ENCODE assay signal across 8 cellular contexts in the genomic region with DNA sequence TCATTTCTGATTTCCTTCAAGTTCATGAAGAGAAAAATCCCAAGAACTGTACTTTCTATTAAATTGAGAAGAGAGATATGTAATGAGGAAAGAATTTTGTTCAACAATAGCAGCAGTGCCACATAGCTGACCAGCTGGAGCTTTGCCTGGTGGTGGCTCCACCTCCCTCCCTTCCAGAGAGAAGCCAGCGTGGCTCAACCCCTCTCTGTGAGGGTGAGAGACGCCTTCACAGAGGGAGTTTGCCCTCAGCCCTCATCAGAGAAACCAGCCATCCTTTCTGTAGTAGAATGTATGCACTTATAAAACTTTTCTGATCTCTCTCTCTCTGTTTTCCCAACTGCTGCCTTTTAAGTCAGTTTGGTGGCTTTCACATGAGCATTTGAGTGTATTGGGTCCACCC. TPM values are rescaled to one million over a fixed set of nuclear protein-coding genes. Genes with fewer than 3 reads are reported as not detected.
A peak's percentile ranks its signal among the peaks of the same experiment; 100 is the strongest.
DNase-seq lines count a peak whose midpoint lies in the region; ATAC-seq and TF ChIP-seq lines count a peak whose summit lies in the region.

No MANE protein-coding gene starts in this region.

- ATAC-seq in right lobe of liver (peak in 3 of 4 donors; percentile 25 to 61 (median 39)), GM21529 (IDR thresholded peaks at IDR 0.05; ENCODE audit: unreplicated experiment) (no peak)

- no peak overlapping the region for H3K9ac ChIP-seq in HUES64 (ENCODE audit: low read depth, low read length)

- peaks cover 22% of the 10 kb centered on the region for H3K4me1 ChIP-seq in HUES64 (ENCODE audit: insufficient read depth, low read length)
- no peaks in the 10 kb centered on the region for H3K4me1 ChIP-seq in right lobe of liver
- H3K4me1 ChIP-seq in thyroid gland = peaks cover 6% of the 10 kb centered on the region in 2 donors

- H3K36me3 ChIP-seq in HUES64 (ENCODE audit: insufficient read depth, low read length) (no peaks in the 10 kb centered on the region), right lobe of liver (no peaks in the 10 kb centered on the region), thyroid gland (no peaks in the 10 kb centered on the region)

- intact Hi-C loops in right lobe of liver (cut with DNase I) (no loop called here), thyroid gland (cut with DNase I) (no loop called here)

- TF ChIP-seq POLR2A in right lobe of liver (IDR thresholded peaks at IDR 0.05) = no peak
- TF ChIP-seq POLR2A in thyroid gland (IDR thresholded peaks at IDR 0.05) = peak in 1 of 2 donors; percentile 35

- peak; percentile 88 for DNase-seq in coronary artery (ENCODE audit: low spot score)
- peak in 1 of 3 donors; percentile 21 for DNase-seq in right lobe of liver
- peak; percentile 83 to 86 for DNase-seq in thyroid gland
- DNase-seq in NCI-H748 treated with DMSO at 0.1 percent for 48 hours (lab: John Stamatoyannopoulos, UW) = no peak
- no peak for DNase-seq in cerebellar cortex (ENCODE audit: low spot score)
- DNase-seq in NCI-H446 treated with DMSO at 0.1 percent for 48 hours (lab: John Stamatoyannopoulos, UW) = no peak

- H3K27me3 ChIP-seq in HUES64 (ENCODE audit: insufficient read depth, low read length) = no peaks in the 10 kb centered on the region
- no peaks in the 10 kb centered on the region for H3K27me3 ChIP-seq in right lobe of liver
- no peaks in the 10 kb centered on the region for H3K27me3 ChIP-seq in thyroid gland

- H3K4me3 ChIP-seq in HUES64 (ENCODE audit: low read length) (no peak overlapping the region), coronary artery (peak overlapping the region; percentile 57), right lobe of liver (no peak overlapping the region), thyroid gland (replicated peaks in 1 of 3) (no peak overlapping the region)

- 29% methylated on average over 1 of the region's 2 CpGs for WGBS in HUES64
- 0% methylated on average over 2 of the region's 2 CpGs for WGBS in right lobe of liver (ENCODE audit: insufficient coverage, low coverage, low lambda C conversion rate, missing lambda C conversion rate)
- WGBS in thyroid gland, 2 donors = 3 to 7% methylated on average over 2 of the region's 2 CpGs

- H3K27ac ChIP-seq in HUES64 (ENCODE audit: low read depth, low read length) (peak overlapping the region; percentile 64; the same call in 1 of the 2 replicates), coronary artery (peak overlapping the region; percentile 82 to 84), right lobe of liver (peak overlapping the region; percentile 20 to 45 (median 32)), thyroid gland (peak overlapping the region; percentile 13 to 46 (median 44))

- no peaks in the 10 kb centered on the region for H3K9me3 ChIP-seq in HUES64 (ENCODE audit: insufficient read depth, low read depth, low read length)
- no peaks in the 10 kb centered on the region for H3K9me3 ChIP-seq in right lobe of liver
- no peaks in the 10 kb centered on the region for H3K9me3 ChIP-seq in thyroid gland

- no peak for TF ChIP-seq CTCF in coronary artery (IDR thresholded peaks at IDR 0.05)
- TF ChIP-seq CTCF in right lobe of liver (IDR thresholded peaks at IDR 0.05) = no peak
- TF ChIP-seq CTCF in thyroid gland (IDR thresholded peaks at IDR 0.05) = no peak

RNA-seq across cellular contexts. Expression of a gene that starts 20.5 kb away (rescaled TPM):
- polyA plus RNA-seq in HUES64 (2013, experiment 1 of 2) = 44.4 TPM
- polyA plus RNA-seq in HUES64 (2013, experiment 2 of 2) = 62.5 TPM
- 10 to 100 TPM in 5 of 6 experiments, 1 to 10 TPM in 1; 5.6 to 49.8 (median 18.4) TPM for total RNA-seq in right lobe of liver
- 100 to 1,000 TPM in 2 of 4 donors, 10 to 100 TPM in 2; 50.4 to 143 (median 88.4) TPM for total RNA-seq in thyroid gland

Comparison
In these comparisons a context has a peak if more than half of its experiments do, and no peak if none do; other contexts are left out.
1. H3K27ac ChIP-seq: peak in every context shown above with its lines; median percentile 83 in coronary artery; 64 in HUES64; 44 in thyroid gland; 32 in right lobe of liver.
2. DNase-seq: peak in coronary artery (single experiment) and thyroid gland (2 of 2); none in NCI-H748 treated with DMSO at 0.1 percent for 48 hours (single experiment), cerebellar cortex (single experiment) and NCI-H446 treated with DMSO at 0.1 percent for 48 hours (single experiment).